Comparison of ENCODE assay signal across 24 cellular contexts in the genomic region with DNA sequence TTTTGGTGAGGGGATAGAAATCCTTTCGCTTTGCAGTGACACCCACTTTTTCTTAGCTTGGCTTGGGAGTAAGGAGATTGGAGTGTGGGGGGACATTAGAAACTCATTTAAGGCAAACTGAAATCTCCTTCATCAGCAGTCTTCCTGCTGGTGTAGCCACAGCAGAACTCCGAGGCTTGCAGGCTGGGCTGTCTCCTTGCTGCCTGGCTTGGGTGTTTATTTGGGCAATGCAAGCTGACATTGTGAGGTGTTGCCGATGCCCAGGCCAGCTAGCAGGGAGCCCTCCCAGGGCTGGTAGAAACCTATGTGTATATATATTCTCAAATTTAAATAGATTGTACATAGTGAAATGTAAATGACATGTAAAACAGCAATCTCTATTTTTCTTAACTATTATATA. TPM values are rescaled to one million over a fixed set of nuclear protein-coding genes. Genes with fewer than 3 reads are reported as not detected.
DNase-seq lines count a peak whose midpoint lies in the region; ATAC-seq, FAIRE-seq and TF ChIP-seq lines count a peak whose summit lies in the region.
"Had no signal": no experiment of that assay in that cellular context is flagged by ENCODE, and none has a peak within 500 bp of the region (broad histone marks: within the 10 kb centered on the region; RNA-seq: fewer than 3 reads in every experiment).

No MANE protein-coding gene starts in this region.

- no peaks in the 10 kb centered on the region for H3K9me3 ChIP-seq in HepG2 (ENCODE audit: low read length)
- H3K9me3 ChIP-seq in right lobe of liver = no peaks in the 10 kb centered on the region
- no peaks in the 10 kb centered on the region for H3K9me3 ChIP-seq in OCI-LY3 (ENCODE audit: insufficient read depth, low read length)
- H3K9me3 ChIP-seq in vagina = no peaks in the 10 kb centered on the region
- H3K9me3 ChIP-seq: BE2C; BLaER1 treated with 17β-estradiol and CSF1 and Interleukin-3, amounts not matched to agents 10 nM and 100 nM had no signal

- POLR2A ChIA-PET in HepG2 (lab: Yijun Ruan, JAX) = interaction anchor here (6.3 kb wide), 1 partner anchor 15 kb away, joined by 216 read pairs; a partner anchor contains a TSS

- H3K27ac Mint-ChIP-seq in memory B cell = peak overlapping the region; percentile 90
- H3K27ac Mint-ChIP-seq: CD4-positive, alpha-beta T cell had no signal

- H3K9me3 Mint-ChIP-seq in memory B cell = no peaks in the 10 kb centered on the region
- H3K9me3 Mint-ChIP-seq: CD14-positive monocyte; CD4-positive, alpha-beta T cell; CD8-positive, alpha-beta memory T cell had no signal

- CTCF ChIA-PET in HepG2 (lab: Yijun Ruan, JAX; ENCODE audit: low intra/inter-chr PET ratio, low total read pairs) = no interaction called here

- TF ChIP-seq EP300 in HepG2 (IDR thresholded peaks at IDR 0.05; ENCODE audit: low read depth in 2 of 2, low read length in 2 of 2) = no peak
- no peak for TF ChIP-seq EP300 in HepG2 (CRISPR knock-in tag; IDR thresholded peaks at IDR 0.05; ENCODE audit: borderline replicate concordance)

- no peaks in the 10 kb centered on the region for H3K27me3 ChIP-seq in HepG2 (ENCODE audit: control insufficient read depth in 1 of 2, insufficient read depth in 2 of 2, low read length in 2 of 2)
- no peaks in the 10 kb centered on the region for H3K27me3 ChIP-seq in right lobe of liver
- no peaks in the 10 kb centered on the region for H3K27me3 ChIP-seq in OCI-LY3 (ENCODE audit: low read depth, low read length)
- no peaks in the 10 kb centered on the region for H3K27me3 ChIP-seq in vagina
- H3K27me3 ChIP-seq: BE2C had no signal

- in situ Hi-C loops in HepG2 (cut with HindIII; ENCODE audit: extremely low pct_ligation_motif_present, low pct_unique_long_range_greater_than_20kb) = no loop called here

- BruUV-seq in HepG2 (replicated peaks; lab: Mats Ljungman, UMichigan) = no TSS peak

- H3K36me3 ChIP-seq in HepG2 (replicated peaks in 1 of 2; ENCODE audit: control insufficient read depth in 1 of 2, insufficient read depth in 2 of 2, low read length in 2 of 2) (peaks cover 9 to 21% of the 10 kb centered on the region in 2 experiments; a peak in 4 of 5 replicates), right lobe of liver (no peaks in the 10 kb centered on the region), OCI-LY3 (replicated peaks; ENCODE audit: low read depth, low read length) (peaks cover 52% of the 10 kb centered on the region), vagina (no peaks in the 10 kb centered on the region)

- H3K4me2 ChIP-seq in HepG2 (ENCODE audit: low read depth, low read length) = no peak overlapping the region
- peak overlapping the region; percentile 89 for H3K4me2 ChIP-seq in OCI-LY3 (ENCODE audit: low read length)
- H3K4me2 ChIP-seq: BLaER1 treated with 17β-estradiol and CSF1 and Interleukin-3, amounts not matched to agents 10 nM and 100 nM had no signal

- WGBS in HepG2 (ENCODE audit: low lambda C conversion rate) = 96% methylated on average over 3 of the region's 3 CpGs
- WGBS in right lobe of liver (ENCODE audit: insufficient coverage, low coverage, low lambda C conversion rate, missing lambda C conversion rate) = 90% methylated on average over 3 of the region's 3 CpGs

- peaks cover 3% of the 10 kb centered on the region for H3K36me3 Mint-ChIP-seq in memory B cell

- DNase-seq in HepG2 (ENCODE audit: low spot score) (no peak), right lobe of liver (no peak), memory B cell (ENCODE audit: low spot score in 2 of 2) (no peak), vagina (ENCODE audit: extremely low spot score in 2 of 2) (no peak), GM12892 (ENCODE audit: insufficient read length) (no peak)
- DNase-seq: BE2C; CD4-positive, alpha-beta T cell; CD8-positive, alpha-beta memory T cell; DMS 273 treated with DMSO at 0.1 percent for 48 hours; DMS79; GF-D8; GM23248; H7; HCEC 1CT had no signal

- intact Hi-C loops in HepG2 (cut with micrococcal nuclease; ENCODE audit: unreplicated experiment) (loop anchor here (5.0 kb wide), 1 partner anchor 79 kb away; no protein-coding TSS in a partner anchor), right lobe of liver (cut with DNase I) (no loop called here), vagina (cut with DNase I) (no loop called here)

- H3K4me3 Mint-ChIP-seq in memory B cell = no peak overlapping the region
- H3K4me3 Mint-ChIP-seq: CD14-positive monocyte; CD4-positive, alpha-beta T cell had no signal

- H4K20me1 ChIP-seq in HepG2 (ENCODE audit: insufficient read depth, low read length) (no peaks in the 10 kb centered on the region), OCI-LY3 (ENCODE audit: insufficient read depth, low read length) (no peaks in the 10 kb centered on the region)

- no peak for TF ChIP-seq CTCF in HepG2 (CRISPR knock-in tag; IDR thresholded peaks at IDR 0.05)
- TF ChIP-seq CTCF in right lobe of liver (IDR thresholded peaks at IDR 0.05) = no peak
- no peak for TF ChIP-seq CTCF in OCI-LY3 (IDR thresholded peaks at IDR 0.05; ENCODE audit: low read depth, low read length)
- TF ChIP-seq CTCF in vagina (IDR thresholded peaks at IDR 0.05) = no peak

- ATAC-seq in HepG2 = no peak
- no peak for ATAC-seq in right lobe of liver
- no peak for ATAC-seq in memory B cell (ENCODE audit: low read depth)
- ATAC-seq in GM21786 (IDR thresholded peaks at IDR 0.05; ENCODE audit: unreplicated experiment) = no peak
- ATAC-seq in HG03095 (IDR thresholded peaks at IDR 0.05; ENCODE audit: unreplicated experiment) = no peak

- H3K79me2 ChIP-seq in HepG2 (ENCODE audit: insufficient read depth, low read length) (no peaks in the 10 kb centered on the region), OCI-LY3 (ENCODE audit: low read length) (peaks cover 32% of the 10 kb centered on the region)

- H2AFZ ChIP-seq in HepG2 (ENCODE audit: low read length) = no peak overlapping the region
- H2AFZ ChIP-seq in OCI-LY3 (ENCODE audit: low read depth, low read length) = no peak overlapping the region
- H2AFZ ChIP-seq: GM23248 had no signal

- peaks cover 44% of the 10 kb centered on the region for H3K4me1 Mint-ChIP-seq in memory B cell

- no peak for TF ChIP-seq RAD21 in HepG2 (CRISPR knock-in tag; IDR thresholded peaks at IDR 0.05)

- H3K9ac ChIP-seq in HepG2 (ENCODE audit: insufficient read depth, low read depth, low read length) (no peak overlapping the region), OCI-LY3 (ENCODE audit: low read length) (peak overlapping the region; percentile 77)
- H3K9ac ChIP-seq: BLaER1 treated with 17β-estradiol and CSF1 and Interleukin-3, amounts not matched to agents 10 nM and 100 nM; GM23248 had no signal

- no peaks in the 10 kb centered on the region for H3K27me3 Mint-ChIP-seq in memory B cell

- FAIRE-seq in HepG2 (lab: Jason Lieb, UNC) (no peak), GM12892 (lab: Jason Lieb, UNC) (no peak)
- FAIRE-seq: A204.1, D721Med, GM12891, H1 had no signal

- H3K4me3 ChIP-seq in HepG2 (replicated peaks in 1 of 3; ENCODE audit: insufficient read depth in 1 of 3, low read depth in 2 of 3, low read length in 3 of 3) (no peak overlapping the region), right lobe of liver (no peak overlapping the region), OCI-LY3 (ENCODE audit: low read length) (peak overlapping the region; percentile 66), vagina (no peak overlapping the region)
- H3K4me3 ChIP-seq: BLaER1 treated with 17β-estradiol and CSF1 and Interleukin-3, amounts not matched to agents 10 nM and 100 nM; GM23248 had no signal

- H3K4me1 ChIP-seq in HepG2 (ENCODE audit: insufficient read depth, low read length) (peaks cover 45% of the 10 kb centered on the region), right lobe of liver (peaks cover 0 to 30% (median 14%) of the 10 kb centered on the region in 4 donors), OCI-LY3 (ENCODE audit: low read length) (peaks cover 56% of the 10 kb centered on the region), vagina (peaks cover 39% of the 10 kb centered on the region)
- H3K4me1 ChIP-seq: BE2C had no signal

- TF ChIP-seq POLR2A in HepG2 (IDR thresholded peaks at IDR 0.05; ENCODE audit: insufficient read depth in 1 of 2, low read depth in 2 of 2, low read length in 2 of 2) = no peak
- TF ChIP-seq POLR2A in right lobe of liver (IDR thresholded peaks at IDR 0.05) = no peak
- no peak for TF ChIP-seq POLR2A in vagina (IDR thresholded peaks at IDR 0.05)
- no peak for TF ChIP-seq POLR2A in GM12892 (IDR thresholded peaks at IDR 0.05; ENCODE audit: low read depth, low read length)

- H3K27ac ChIP-seq in HepG2 (ENCODE audit: extremely low read length, insufficient read depth, low read length) = no peak overlapping the region
- H3K27ac ChIP-seq in right lobe of liver = no peak overlapping the region
- H3K27ac ChIP-seq in OCI-LY3 (ENCODE audit: low read length) = peak overlapping the region; percentile 99
- peak overlapping the region; percentile 54 for H3K27ac ChIP-seq in vagina
- H3K27ac ChIP-seq: 22Rv1; BLaER1 treated with 17β-estradiol and CSF1 and Interleukin-3, amounts not matched to agents 10 nM and 100 nM; GM23248 had no signal

RNA-seq across cellular contexts. Expression of a gene that starts 11.8 kb away (rescaled TPM):
- total RNA-seq in HepG2 (2016; rRNA removed; fragmentation: Illumina TruSeq; extraction: Trizol) (10.2 and 15.0 TPM in 2 replicates), right lobe of liver (1 to 10 TPM in 5 of 6 experiments, under 1 TPM in 1; 0.95 to 5.0 (median 2.9) TPM), vagina (9.3 TPM)
- 1.6 and 1.8 TPM in 2 replicates for total RNA-seq in HepG2 (2016; cell fraction: cytosol; rRNA removed; fragmentation: Illumina TruSeq; extraction: Trizol; ENCODE audit: low read depth)
- total RNA-seq in HepG2 (2016; cell fraction: insoluble cytoplasmic fraction; rRNA removed; fragmentation: Illumina TruSeq; extraction: Trizol) = 9.2 and 15.1 TPM in 2 replicates
- 5.3 and 5.6 TPM in 2 replicates for total RNA-seq in HepG2 (2016; cell fraction: membrane; rRNA removed; fragmentation: Illumina TruSeq; extraction: Trizol)
- total RNA-seq in HepG2 (2016; cell fraction: nucleus; rRNA removed; fragmentation: Illumina TruSeq; extraction: Trizol) = 16.7 and 18.1 TPM in 2 replicates
- polyA plus RNA-seq in HepG2 (2011; rRNA removed) = 1.6 and 3.0 TPM in 2 replicates
- polyA plus RNA-seq in HepG2 (2011; cell fraction: cytosol; rRNA removed) = 1.5 and 1.9 TPM in 2 replicates
- 6.3 and 9.6 TPM in 2 replicates for polyA plus RNA-seq in HepG2 (2011; cell fraction: nucleus; rRNA removed)
- polyA plus RNA-seq in HepG2 (2012) = 4.5 and 5.8 TPM in 2 replicates
- polyA plus RNA-seq in HepG2 (2016; cell fraction: cytosol; fragmentation: Illumina TruSeq; extraction: Trizol; ENCODE audit: low read depth) = 0.75 and 0.80 TPM in 2 replicates
- polyA plus RNA-seq in HepG2 (2016; cell fraction: insoluble cytoplasmic fraction; fragmentation: Illumina TruSeq; extraction: Trizol; ENCODE audit: low read depth) = 5.6 and 5.9 TPM in 2 replicates
- polyA plus RNA-seq in HepG2 (2016; cell fraction: membrane; fragmentation: Illumina TruSeq; extraction: Trizol; ENCODE audit: low read depth) = 2.3 and 2.7 TPM in 2 replicates
- 19.8 and 21.2 TPM in 2 replicates for polyA plus RNA-seq in HepG2 (2016; cell fraction: nucleus; fragmentation: Illumina TruSeq; extraction: Trizol; ENCODE audit: insufficient read depth, low read depth)
- 5.0 TPM in 1 of 2 replicates, not detected in the other for polyA minus RNA-seq in HepG2 (2011; rRNA and poly(A)+ RNA removed; ENCODE audit: low replicate concordance)
- polyA minus RNA-seq in HepG2 (2011; cell fraction: cytosol; rRNA and poly(A)+ RNA removed) = 2.5 and 4.1 TPM in 2 replicates
- polyA minus RNA-seq in HepG2 (2011; cell fraction: nucleus; rRNA and poly(A)+ RNA removed) = 2.4 and 4.5 TPM in 2 replicates
- polyA plus RNA-seq in GM12892 (2012; ENCODE audit: missing spikeins) = 0.19 TPM
- total RNA-seq: CD8-positive, alpha-beta memory T cell; GM23248 had no signal
- polyA plus RNA-seq: CD14-positive monocyte had no signal

RNA-seq across cellular contexts. Expression of a gene that starts 27.9 kb away (rescaled TPM):
- 22.0 and 22.8 TPM in 2 replicates for total RNA-seq in HepG2 (2016; rRNA removed; fragmentation: Illumina TruSeq; extraction: Trizol)
- total RNA-seq in HepG2 (2016; cell fraction: cytosol; rRNA removed; fragmentation: Illumina TruSeq; extraction: Trizol; ENCODE audit: low read depth) = 4.7 and 4.9 TPM in 2 replicates
- 18.5 and 23.5 TPM in 2 replicates for total RNA-seq in HepG2 (2016; cell fraction: insoluble cytoplasmic fraction; rRNA removed; fragmentation: Illumina TruSeq; extraction: Trizol)
- 12.9 and 13.2 TPM in 2 replicates for total RNA-seq in HepG2 (2016; cell fraction: membrane; rRNA removed; fragmentation: Illumina TruSeq; extraction: Trizol)
- 16.8 and 19.0 TPM in 2 replicates for total RNA-seq in HepG2 (2016; cell fraction: nucleus; rRNA removed; fragmentation: Illumina TruSeq; extraction: Trizol)
- 15.2 and 17.3 TPM in 2 replicates for polyA plus RNA-seq in HepG2 (2011; rRNA removed)
- polyA plus RNA-seq in HepG2 (2011; cell fraction: cytosol; rRNA removed) = 9.2 and 11.9 TPM in 2 replicates
- polyA plus RNA-seq in HepG2 (2011; cell fraction: nucleus; rRNA removed) = 20.1 and 23.4 TPM in 2 replicates
- polyA plus RNA-seq in HepG2 (2012) = 13.4 and 14.5 TPM in 2 replicates
- polyA plus RNA-seq in HepG2 (2016; cell fraction: cytosol; fragmentation: Illumina TruSeq; extraction: Trizol; ENCODE audit: low read depth) = 5.3 and 5.4 TPM in 2 replicates
- polyA plus RNA-seq in HepG2 (2016; cell fraction: insoluble cytoplasmic fraction; fragmentation: Illumina TruSeq; extraction: Trizol; ENCODE audit: low read depth) = 19.1 and 22.3 TPM in 2 replicates
- 8.7 and 10.7 TPM in 2 replicates for polyA plus RNA-seq in HepG2 (2016; cell fraction: membrane; fragmentation: Illumina TruSeq; extraction: Trizol; ENCODE audit: low read depth)
- 19.4 and 22.9 TPM in 2 replicates for polyA plus RNA-seq in HepG2 (2016; cell fraction: nucleus; fragmentation: Illumina TruSeq; extraction: Trizol; ENCODE audit: insufficient read depth, low read depth)
- polyA minus RNA-seq in HepG2 (2011; rRNA and poly(A)+ RNA removed; ENCODE audit: low replicate concordance) = 14.3 and 29.5 TPM in 2 replicates
- 11.9 and 13.8 TPM in 2 replicates for polyA minus RNA-seq in HepG2 (2011; cell fraction: cytosol; rRNA and poly(A)+ RNA removed)
- 28.6 and 28.8 TPM in 2 replicates for polyA minus RNA-seq in HepG2 (2011; cell fraction: nucleus; rRNA and poly(A)+ RNA removed)
- 10 to 100 TPM; 17.5 to 34.7 (median 20.2) TPM for total RNA-seq in right lobe of liver
- 23.1 TPM for total RNA-seq in vagina
- polyA plus RNA-seq in GM12892 (2012; ENCODE audit: missing spikeins) = 7.3 TPM

Comparison
In these comparisons a context has a peak if more than half of its experiments do, and no peak if none do; other contexts are left out.
1. H3K27ac ChIP-seq: peak in OCI-LY3 (single experiment) and vagina (single experiment); none in HepG2 (single experiment) and right lobe of liver (0 of 3).